ENCODE assay signal across 2 cellular contexts in genomic region chr1:21465127-21465526, GRCh38. TPM values are rescaled to one million over a fixed set of nuclear protein-coding genes. Genes with fewer than 3 reads are reported as not detected.
"Had no signal": no experiment of that assay in that cellular context is flagged by ENCODE, and none has a peak within 500 bp of the region (broad histone marks: within the 10 kb centered on the region; RNA-seq: fewer than 3 reads in every experiment).

No MANE protein-coding gene starts in this region.

RNA-seq across cellular contexts. Expression of gene ALPL, which starts 44.1 kb away (rescaled TPM):
- total RNA-seq: MCF 10A, OCI-LY7 had no signal
